Comparison of ENCODE assay signal across 8 cellular contexts in genomic region chrX:23783569-23784486, GRCh38. TPM values are rescaled to one million over a fixed set of nuclear protein-coding genes. Genes with fewer than 3 reads are reported as not detected.
DNase-seq lines count a peak whose midpoint lies in the region; ATAC-seq and TF ChIP-seq lines count a peak whose summit lies in the region.

No MANE protein-coding gene starts in this region.

- intact Hi-C loops in Panc1 (cut with micrococcal nuclease; ENCODE audit: unreplicated experiment), result loop anchor here (2.0 kb wide), 1 partner anchor 117 kb away; no protein-coding TSS in a partner anchor

- no peaks in the 10 kb centered on the region for H3K4me1 ChIP-seq in Panc1 (ENCODE audit: control insufficient read depth, insufficient read depth, low read length)
- no peaks in the 10 kb centered on the region for H3K4me1 ChIP-seq in ectodermal cell (ENCODE audit: control insufficient read depth, insufficient read depth, low read length)

- CTCF ChIA-PET in Panc1 (lab: Charles Lee), result interaction anchor here (0.6 kb wide), 1 partner anchor 87 kb away, joined by 3 read pairs; no protein-coding TSS in a partner anchor
- CTCF ChIA-PET in HEK293T (lab: Yijun Ruan, JAX), result interaction anchor here (0.6 to 2.3 kb wide), 5 partner anchors 43 to 969 kb away, joined by 3 to 26 read pairs (median 4); no protein-coding TSS in a partner anchor

- BruUV-seq in Panc1 (replicated peaks; lab: Mats Ljungman, UMichigan), result no TSS peak

- H3K27me3 ChIP-seq in Panc1 (ENCODE audit: control insufficient read depth, insufficient read depth, low read length) (no peaks in the 10 kb centered on the region), ectodermal cell (ENCODE audit: control insufficient read depth, insufficient read depth, low read length, poor library complexity, severe bottlenecking) (no peaks in the 10 kb centered on the region)

- in situ Hi-C loops in Panc1 (cut with HindIII; ENCODE audit: low pct_unique_long_range_greater_than_20kb, low sequenced_read_pairs), result no loop called here

- peak overlapping the region; percentile 81 for H3K27ac ChIP-seq in Panc1 (ENCODE audit: low read length)
- H3K27ac ChIP-seq in ectodermal cell (ENCODE audit: insufficient read depth, low read depth, low read length, poor library complexity, severe bottlenecking), result no peak overlapping the region

- TF ChIP-seq CTCF in GM12865 (IDR thresholded peaks at IDR 0.05; ENCODE audit: insufficient read depth, low read depth, low read length, missing control alignments) (no peak), Panc1 (IDR thresholded peaks at IDR 0.05) (no peak)

- WGBS in ectodermal cell, 2 experiments, result 38 to 50% methylated on average over 14 to 16 of the region's 24 CpGs

- H3K36me3 ChIP-seq in Panc1 (ENCODE audit: control insufficient read depth, insufficient read depth, low read length) (peaks cover 3% of the 10 kb centered on the region; the same call in 1 of the 2 replicates), ectodermal cell (ENCODE audit: control insufficient read depth, insufficient read depth, low read length) (no peaks in the 10 kb centered on the region)

- POLR2A ChIA-PET in Panc1 (lab: Charles Lee), result interaction anchor here (0.6 to 1.8 kb wide), 3 partner anchors 16 to 123 kb away, joined by 4 to 15 read pairs (median 7); no protein-coding TSS in a partner anchor
- POLR2A ChIA-PET in HEK293T (lab: Yijun Ruan, JAX), result interaction anchor here (0.6 to 3.8 kb wide), 17 partner anchors 9 to 242 kb away, joined by 3 to 54 read pairs (median 4); partner anchors contain the start of gene ACOT9

- H3K4me3 ChIP-seq in GM12865 (ENCODE audit: low read depth, low read length) (peak overlapping the region; percentile 75), Panc1 (ENCODE audit: low read depth in 2 of 2, low read length in 2 of 2) (peak overlapping the region; percentile 62 to 79), ectodermal cell (ENCODE audit: insufficient read depth, low read depth, low read length) (peak overlapping the region; percentile 63)

- DNase-seq in GM12865 (ENCODE audit: low read depth) (peak; percentile 40), Panc1 (ENCODE audit: low read depth, low spot score) (no peak), myocyte (ENCODE audit: low read depth) (peak; percentile 8), HEK293T (ENCODE audit: extremely low spot score) (no peak), GOT3 (lab: John Stamatoyannopoulos, UW) (no peak), islet precursor cell (no peak)

- H3K9me3 ChIP-seq in Panc1 (ENCODE audit: control insufficient read depth, insufficient read depth, low read depth, low read length) (no peaks in the 10 kb centered on the region), ectodermal cell (ENCODE audit: control insufficient read depth, low read length) (no peaks in the 10 kb centered on the region)

- ATAC-seq in Panc1 (no peak), GM21529 (IDR thresholded peaks at IDR 0.05; ENCODE audit: unreplicated experiment) (no peak)

TF ChIP-seq in HEK293T, 16 proteins besides CTCF, POLR2A, EP300 and RAD21:
- TF ChIP-seq FOXA1 (IDR thresholded peaks at IDR 0.05) (no peak), ELF4 (IDR thresholded peaks at IDR 0.05) (no peak), ZNF384 (IDR thresholded peaks at IDR 0.05) (no peak), SP1 (IDR thresholded peaks at IDR 0.05) (no peak), SUZ12 (IDR thresholded peaks at IDR 0.05) (no peak), FOXM1 (IDR thresholded peaks at IDR 0.05; ENCODE audit: borderline replicate concordance) (no peak), LEF1 (IDR thresholded peaks at IDR 0.05; ENCODE audit: borderline replicate concordance) (no peak), HDGF (IDR thresholded peaks at IDR 0.05; ENCODE audit: borderline replicate concordance) (no peak)
- TF ChIP-seq, protein P1, sequence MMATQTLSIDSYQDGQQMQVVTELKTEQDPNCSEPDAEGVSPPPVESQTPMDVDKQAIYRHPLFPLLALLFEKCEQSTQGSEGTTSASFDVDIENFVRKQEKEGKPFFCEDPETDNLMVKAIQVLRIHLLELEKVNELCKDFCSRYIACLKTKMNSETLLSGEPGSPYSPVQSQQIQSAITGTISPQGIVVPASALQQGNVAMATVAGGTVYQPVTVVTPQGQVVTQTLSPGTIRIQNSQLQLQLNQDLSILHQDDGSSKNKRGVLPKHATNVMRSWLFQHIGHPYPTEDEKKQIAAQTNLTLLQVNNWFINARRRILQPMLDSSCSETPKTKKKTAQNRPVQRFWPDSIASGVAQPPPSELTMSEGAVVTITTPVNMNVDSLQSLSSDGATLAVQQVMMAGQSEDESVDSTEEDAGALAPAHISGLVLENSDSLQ (IDR thresholded peaks at IDR 0.05), result no peak

RNA-seq across cellular contexts. Expression of gene SAT1, which starts 0.9 kb away (rescaled TPM):
- total RNA-seq in Panc1 (2021; ENCODE audit: unreplicated experiment) (173 TPM), myocyte (43.6 and 50.6 TPM in 2 replicates)
- polyA plus RNA-seq in Panc1 (2012; ENCODE audit: insufficient read length), result 215 TPM
- polyA plus RNA-seq in ectodermal cell (2013, experiment 1 of 4), result 37.6 TPM
- polyA plus RNA-seq in ectodermal cell (2013, experiment 2 of 4), result 34.3 TPM
- 41.2 TPM for polyA plus RNA-seq in ectodermal cell (2013, experiment 3 of 4)
- polyA plus RNA-seq in ectodermal cell (2013, experiment 4 of 4), result 42.6 TPM
- polyA plus RNA-seq in myocyte (2012), result 59.9 TPM

RNA-seq across cellular contexts. Expression of gene ACOT9, which starts 40.8 kb away (rescaled TPM):
- total RNA-seq in Panc1 (2021; ENCODE audit: unreplicated experiment) (44.5 TPM), myocyte (73.0 and 77.2 TPM in 2 replicates)
- polyA plus RNA-seq in Panc1 (2012; ENCODE audit: insufficient read length), result 28.7 TPM
- polyA plus RNA-seq in ectodermal cell (2013, experiment 1 of 4), result 35.8 TPM
- polyA plus RNA-seq in ectodermal cell (2013, experiment 2 of 4), result 36.8 TPM
- polyA plus RNA-seq in ectodermal cell (2013, experiment 3 of 4), result 27.7 TPM
- 29.0 TPM for polyA plus RNA-seq in ectodermal cell (2013, experiment 4 of 4)
- 49.9 TPM for polyA plus RNA-seq in myocyte (2012)

Comparison
In these comparisons a context has a peak if more than half of its experiments do, and no peak if none do; other contexts are left out.
1. DNase-seq: peak in GM12865 (single experiment) and myocyte (single experiment); none in Panc1 (single experiment), HEK293T (single experiment), GOT3 (single experiment) and islet precursor cell (single experiment).
2. Peak in every context shown above with its lines, with median percentiles within 50 percentile points of each other: H3K4me3 ChIP-seq.